ENCODE assay signal across 28 cellular contexts in the genomic region with DNA sequence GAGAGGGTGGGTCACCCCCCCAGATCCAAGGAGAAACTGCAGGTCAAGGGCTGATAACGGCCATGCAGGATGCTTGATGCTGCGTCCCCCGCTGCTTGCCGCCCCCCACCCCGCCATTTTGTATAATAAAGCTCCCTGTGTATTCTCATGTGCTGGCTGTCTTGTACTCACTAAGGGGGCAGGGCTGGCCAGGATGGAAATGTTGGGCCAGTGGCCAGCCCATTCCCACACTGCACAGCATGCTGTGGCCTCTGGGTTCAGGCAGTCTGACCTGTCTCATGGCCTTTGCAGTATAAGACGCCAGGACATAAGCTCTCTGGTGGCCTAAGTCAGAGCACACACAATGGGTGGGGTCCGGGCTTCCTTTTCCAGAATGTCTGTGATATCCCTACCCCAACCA. TPM values are rescaled to one million over a fixed set of nuclear protein-coding genes. Genes with fewer than 3 reads are reported as not detected.
DNase-seq lines count a peak whose midpoint lies in the region; ATAC-seq and TF ChIP-seq lines count a peak whose summit lies in the region.
"Had no signal": no experiment of that assay in that cellular context is flagged by ENCODE, and none has a peak within 500 bp of the region (broad histone marks: within the 10 kb centered on the region; RNA-seq: fewer than 3 reads in every experiment).

No MANE protein-coding gene starts in this region.

- H2AFZ ChIP-seq in neuronal stem cell (ENCODE audit: low read length) (no peak overlapping the region), hepatocyte (no peak overlapping the region)

- intact Hi-C loops in natural killer cell (cut with micrococcal nuclease) = no loop called here

- H3K27me3 ChIP-seq in neuronal stem cell (ENCODE audit: control insufficient read depth in 3 of 3, insufficient read depth in 3 of 3, low read depth in 1 of 3, low read length in 3 of 3) (peaks cover 0 to 19% (median 0%) of the 10 kb centered on the region in 3 experiments), hepatocyte (no peaks in the 10 kb centered on the region)
- H3K27me3 ChIP-seq: colonic mucosa had no signal

- H3K27ac ChIP-seq in neuronal stem cell (replicated peaks; ENCODE audit: low read length) (no peak overlapping the region), hepatocyte (no peak overlapping the region)
- H3K27ac ChIP-seq: colonic mucosa, epithelial cell of prostate, skin epidermis, tibial artery, WERI-Rb-1 had no signal

- TF ChIP-seq CTCF in natural killer cell (IDR thresholded peaks at IDR 0.05) (no peak), hepatocyte (IDR thresholded peaks at IDR 0.05; ENCODE audit: poor library complexity) (no peak)

- H2BK120ac ChIP-seq in neuronal stem cell (ENCODE audit: low read depth, low read length) = no peak overlapping the region

- no peak overlapping the region for H3K4me3 ChIP-seq in neuronal stem cell (ENCODE audit: low read length in 2 of 2)
- H3K4me3 ChIP-seq in hepatocyte = no peak overlapping the region
- H3K4me3 ChIP-seq: colonic mucosa, K562, MG63, skin epidermis, tibial artery had no signal

- H3K36me3 ChIP-seq in neuronal stem cell (replicated peaks in 1 of 2; ENCODE audit: control insufficient read depth in 2 of 2, insufficient read depth in 2 of 2, low read length in 2 of 2) (no peaks in the 10 kb centered on the region), hepatocyte (replicated peaks; ENCODE audit: insufficient read depth, low read depth) (no peaks in the 10 kb centered on the region)
- H3K36me3 ChIP-seq: colonic mucosa, WERI-Rb-1 had no signal

- H3K27ac Mint-ChIP-seq in natural killer cell = no peak overlapping the region
- no peak overlapping the region for H3K27ac Mint-ChIP-seq in natural killer cell treated with Interleukin-12 subunit alpha and Interleukin-12 subunit beta and Interleukin-15 and Interleukin-18, amount 100 ng/mL, for 72 hours
- peak overlapping the region; percentile 53 for H3K27ac Mint-ChIP-seq in activated naive CD8-positive, alpha-beta T cell treated with anti-CD3 and anti-CD28 coated beads for 36 hours
- H3K27ac Mint-ChIP-seq: activated T-cell treated with anti-CD3 and anti-CD28 coated beads, Interleukin-2, amount 50 U/mL, for 72 hours had no signal

- H3K9me3 Mint-ChIP-seq in natural killer cell = peaks cover 0 to 8% of the 10 kb centered on the region in 2 donors
- H3K9me3 Mint-ChIP-seq in natural killer cell treated with Interleukin-12 subunit alpha and Interleukin-12 subunit beta and Interleukin-15 and Interleukin-18, amount 100 ng/mL, for 72 hours = peaks cover 3% of the 10 kb centered on the region
- H3K9me3 Mint-ChIP-seq in activated naive CD8-positive, alpha-beta T cell treated with anti-CD3 and anti-CD28 coated beads for 36 hours = no peaks in the 10 kb centered on the region

- H3K9me3 ChIP-seq in neuronal stem cell (replicated peaks in 1 of 2; ENCODE audit: control insufficient read depth in 2 of 2, insufficient read depth in 1 of 2, low read depth in 1 of 2, low read length in 2 of 2) (no peaks in the 10 kb centered on the region), hepatocyte (ENCODE audit: low read depth) (no peaks in the 10 kb centered on the region)
- H3K9me3 ChIP-seq: colonic mucosa, MG63, tibial artery had no signal

- no peak overlapping the region for H3K23ac ChIP-seq in neuronal stem cell (ENCODE audit: low read depth, low read length, poor library complexity)

- no peaks in the 10 kb centered on the region for H3K4me1 ChIP-seq in neuronal stem cell (ENCODE audit: control insufficient read depth in 2 of 2, insufficient read depth in 1 of 2, low read depth in 1 of 2, low read length in 2 of 2)
- H3K4me1 ChIP-seq in hepatocyte (ENCODE audit: insufficient read depth) = no peaks in the 10 kb centered on the region
- H3K4me1 ChIP-seq: colonic mucosa had no signal

- H4K20me1 ChIP-seq in hepatocyte (ENCODE audit: insufficient read depth, poor library complexity, severe bottlenecking) = no peaks in the 10 kb centered on the region

- peaks cover 24 to 68% of the 10 kb centered on the region in 2 donors for H3K4me1 Mint-ChIP-seq in natural killer cell
- H3K4me1 Mint-ChIP-seq in natural killer cell treated with Interleukin-12 subunit alpha and Interleukin-12 subunit beta and Interleukin-15 and Interleukin-18, amount 100 ng/mL, for 72 hours (ENCODE audit: low read depth in 2 of 2) = peaks cover 28 to 30% of the 10 kb centered on the region in 2 donors
- peaks cover 25% of the 10 kb centered on the region for H3K4me1 Mint-ChIP-seq in activated naive CD8-positive, alpha-beta T cell treated with anti-CD3 and anti-CD28 coated beads for 36 hours

- H3K4me3 Mint-ChIP-seq in natural killer cell = peak overlapping the region; percentile 79
- H3K4me3 Mint-ChIP-seq in natural killer cell treated with Interleukin-12 subunit alpha and Interleukin-12 subunit beta and Interleukin-15 and Interleukin-18, amount 100 ng/mL, for 72 hours = no peak overlapping the region
- H3K4me3 Mint-ChIP-seq in activated naive CD8-positive, alpha-beta T cell treated with anti-CD3 and anti-CD28 coated beads for 36 hours = peak overlapping the region; percentile 81
- H3K4me3 Mint-ChIP-seq: activated CD4-positive, alpha-beta T cell treated with anti-CD3 and anti-CD28 coated beads, Interleukin-2, amount 10 ng/mL, durations not matched to agents 24 days and 14 days had no signal

- H2BK12ac ChIP-seq in neuronal stem cell (ENCODE audit: low read length) = peak overlapping the region; percentile 41

- H2BK15ac ChIP-seq in neuronal stem cell (ENCODE audit: low read length) = peak overlapping the region; percentile 67

- no peak for ATAC-seq in natural killer cell
- no peak for ATAC-seq in natural killer cell treated with Interleukin-12 subunit alpha and Interleukin-12 subunit beta and Interleukin-15 and Interleukin-18, amount 100 ng/mL, for 72 hours
- ATAC-seq in HG02678 (IDR thresholded peaks at IDR 0.05; ENCODE audit: unreplicated experiment) = no peak
- ATAC-seq: activated T-cell treated with anti-CD3 and anti-CD28 coated beads, Interleukin-2, amount 50 U/mL, for 72 hours; K562 had no signal

- peak overlapping the region; percentile 97 for H2AK5ac ChIP-seq in neuronal stem cell (ENCODE audit: low read depth, low read length)

- no peak overlapping the region for H3K4ac ChIP-seq in neuronal stem cell (ENCODE audit: low read length)

- H4K8ac ChIP-seq in neuronal stem cell (ENCODE audit: low read depth, low read length) = no peak overlapping the region

- no peak overlapping the region for H2BK5ac ChIP-seq in neuronal stem cell (ENCODE audit: low read length)

- no peaks in the 10 kb centered on the region for H3K36me3 Mint-ChIP-seq in natural killer cell
- no peaks in the 10 kb centered on the region for H3K36me3 Mint-ChIP-seq in natural killer cell treated with Interleukin-12 subunit alpha and Interleukin-12 subunit beta and Interleukin-15 and Interleukin-18, amount 100 ng/mL, for 72 hours
- peaks cover 21% of the 10 kb centered on the region for H3K36me3 Mint-ChIP-seq in activated naive CD8-positive, alpha-beta T cell treated with anti-CD3 and anti-CD28 coated beads for 36 hours

- no peaks in the 10 kb centered on the region for H3K79me1 ChIP-seq in neuronal stem cell (ENCODE audit: low read depth, low read length)

- peak overlapping the region; percentile 17 for H3K18ac ChIP-seq in neuronal stem cell (ENCODE audit: low read length)

- H3K27me3 Mint-ChIP-seq in natural killer cell (ENCODE audit: low read depth in 2 of 2) = peaks cover 4 to 13% of the 10 kb centered on the region in 2 donors
- H3K27me3 Mint-ChIP-seq in natural killer cell treated with Interleukin-12 subunit alpha and Interleukin-12 subunit beta and Interleukin-15 and Interleukin-18, amount 100 ng/mL, for 72 hours = peaks cover 0 to 10% of the 10 kb centered on the region in 2 donors
- H3K27me3 Mint-ChIP-seq in activated naive CD8-positive, alpha-beta T cell treated with anti-CD3 and anti-CD28 coated beads for 36 hours = peaks cover 5% of the 10 kb centered on the region

- no peaks in the 10 kb centered on the region for H3K9me2 ChIP-seq in hepatocyte (replicated peaks; ENCODE audit: insufficient read depth)

- H3K14ac ChIP-seq in neuronal stem cell (ENCODE audit: low read length) = peak overlapping the region; percentile 21

- no peak overlapping the region for H4K91ac ChIP-seq in neuronal stem cell (ENCODE audit: low read depth, low read length, poor library complexity)

- H3K4me2 ChIP-seq in neuronal stem cell (ENCODE audit: insufficient read depth, low read length, poor library complexity, severe bottlenecking) = no peak overlapping the region
- H3K4me2 ChIP-seq in hepatocyte = no peak overlapping the region

- no peaks in the 10 kb centered on the region for H3K79me2 ChIP-seq in hepatocyte

- no CpG with 5 or more reads among the region's 7 CpGs for WGBS in neuronal stem cell (ENCODE audit: extremely low coverage in 2 of 2, insufficient read length in 2 of 2, insufficient replicate concordance in 1 of 2), 2 donors
- WGBS in hepatocyte (ENCODE audit: low lambda C conversion rate, missing lambda C conversion rate) = 93% methylated on average over 7 of the region's 7 CpGs

- no peak for DNase-seq in natural killer cell
- DNase-seq in natural killer cell treated with Interleukin-12 subunit alpha and Interleukin-12 subunit beta and Interleukin-15 and Interleukin-18, amount 100 ng/mL, for 72 hours (ENCODE audit: low spot score) = no peak
- no peak for DNase-seq in activated naive CD8-positive, alpha-beta T cell treated with anti-CD3 and anti-CD28 coated beads for 36 hours
- DNase-seq in neuronal stem cell (ENCODE audit: low spot score) = no peak
- DNase-seq in activated CD4-positive, CD25-positive, alpha-beta regulatory T cell (lab: John Stamatoyannopoulos, UW) = no peak
- DNase-seq in hepatocyte (ENCODE audit: low spot score) = no peak
- no peak for DNase-seq in middle frontal gyrus (ENCODE audit: extremely low spot score, low spot score)
- DNase-seq: activated naive CD4-positive, alpha-beta T cell treated with Interleukin-2 at 50 U/mL for 16 hours; activated T-cell treated with anti-CD3 and anti-CD28 coated beads, Interleukin-2, amount 50 U/mL, for 72 hours; anterior cingulate cortex; C1 segment of cervical spinal cord; colonic mucosa; effector CD8-positive, alpha-beta T cell; glutamatergic neuron; MG63; NCI-H1417; NCI-H2029 treated with DMSO at 0.1 percent for 48 hours; NCI-H226; nucleus accumbens; stimulated activated CD8-positive, alpha-beta memory T cell treated with anti-CD3 and anti-CD28 coated beads, Interleukin-4, amount 100 ng/mL, for 48 hours; tibial artery; WERI-Rb-1 had no signal

- H3K9ac ChIP-seq in neuronal stem cell (ENCODE audit: low read depth, low read length, poor library complexity) = peak overlapping the region; percentile 4

RNA-seq across cellular contexts. Expression of gene PRR33, which starts 0.4 kb away (rescaled TPM):
- total RNA-seq in natural killer cell = under 1 TPM in 2 of 3 donors, not detected in 1; 0.14 to 0.32 TPM
- not detected for total RNA-seq in natural killer cell treated with Interleukin-12 subunit alpha and Interleukin-12 subunit beta and Interleukin-15 and Interleukin-18, amount 100 ng/mL, for 72 hours
- total RNA-seq in activated naive CD8-positive, alpha-beta T cell treated with anti-CD3 and anti-CD28 coated beads for 36 hours = under 1 TPM; 0.20 to 0.31 TPM
- not detected for polyA plus RNA-seq in neuronal stem cell (2013, experiment 1 of 2)
- polyA plus RNA-seq in neuronal stem cell (2013, experiment 2 of 2) = not detected
- total RNA-seq in hepatocyte = not detected in 2 replicates
- 0.29 and 0.47 TPM in 2 replicates for polyA plus RNA-seq in hepatocyte
- total RNA-seq: activated CD4-positive, alpha-beta T cell treated with anti-CD3 and anti-CD28 coated beads, Interleukin-2, amount 10 ng/mL, durations not matched to agents 24 days and 14 days; activated T-cell treated with anti-CD3 and anti-CD28 coated beads, Interleukin-2, amount 50 U/mL, for 72 hours; colonic mucosa; K562; pulmonary artery endothelial cell had no signal
- polyA plus RNA-seq: K562 had no signal

RNA-seq across cellular contexts. Expression of gene TNNT3, which starts 27.4 kb away (rescaled TPM):
- 10 to 100 TPM; 15.8 to 27.9 (median 26.2) TPM for total RNA-seq in natural killer cell
- total RNA-seq in natural killer cell treated with Interleukin-12 subunit alpha and Interleukin-12 subunit beta and Interleukin-15 and Interleukin-18, amount 100 ng/mL, for 72 hours = under 1 TPM in 1 of 2 donors, not detected in 1; 0.33 TPM
- under 1 TPM; 0.50 to 0.54 TPM for total RNA-seq in activated naive CD8-positive, alpha-beta T cell treated with anti-CD3 and anti-CD28 coated beads for 36 hours
- 0.49 TPM for polyA plus RNA-seq in neuronal stem cell (2013, experiment 1 of 2)
- 0.32 TPM for polyA plus RNA-seq in neuronal stem cell (2013, experiment 2 of 2)
- total RNA-seq in hepatocyte = 19.2 and 20.6 TPM in 2 replicates
- polyA plus RNA-seq in hepatocyte = 29.9 and 41.4 TPM in 2 replicates
- total RNA-seq: K562, pulmonary artery endothelial cell had no signal

RNA-seq across cellular contexts. Expression of gene LSP1, which starts 39.2 kb away (rescaled TPM):
- total RNA-seq in natural killer cell (100 to 1,000 TPM; 487 to 595 (median 536) TPM), hepatocyte (27.1 and 29.9 TPM in 2 replicates)
- 100 to 1,000 TPM; 240 to 358 TPM for total RNA-seq in natural killer cell treated with Interleukin-12 subunit alpha and Interleukin-12 subunit beta and Interleukin-15 and Interleukin-18, amount 100 ng/mL, for 72 hours
- 100 to 1,000 TPM; 147 to 148 TPM for total RNA-seq in activated naive CD8-positive, alpha-beta T cell treated with anti-CD3 and anti-CD28 coated beads for 36 hours
- polyA plus RNA-seq in neuronal stem cell (2013, experiment 1 of 2) = 0.13 TPM
- polyA plus RNA-seq in neuronal stem cell (2013, experiment 2 of 2) = 0.73 TPM
- 41.4 and 47.0 TPM in 2 replicates for polyA plus RNA-seq in hepatocyte
- total RNA-seq: pulmonary artery endothelial cell had no signal

RNA-seq across cellular contexts. Expression of gene TNNI2, which starts 53.3 kb away (rescaled TPM):
- total RNA-seq in natural killer cell = 1 to 10 TPM; 1.2 to 5.4 (median 3.6) TPM
- total RNA-seq in natural killer cell treated with Interleukin-12 subunit alpha and Interleukin-12 subunit beta and Interleukin-15 and Interleukin-18, amount 100 ng/mL, for 72 hours = 1 to 10 TPM in 1 of 2 donors, not detected in 1; 1.4 TPM
- total RNA-seq in activated naive CD8-positive, alpha-beta T cell treated with anti-CD3 and anti-CD28 coated beads for 36 hours = under 1 TPM in 1 of 2 experiments, not detected in 1; 0.31 TPM
- 0.13 TPM for polyA plus RNA-seq in neuronal stem cell (2013, experiment 1 of 2)
- polyA plus RNA-seq in neuronal stem cell (2013, experiment 2 of 2) = not detected
- total RNA-seq in hepatocyte = 0.73 and 2.4 TPM in 2 replicates
- polyA plus RNA-seq in hepatocyte = 5.5 and 10.9 TPM in 2 replicates
- total RNA-seq: activated CD4-positive, alpha-beta T cell treated with anti-CD3 and anti-CD28 coated beads, Interleukin-2, amount 10 ng/mL, durations not matched to agents 24 days and 14 days; K562; pulmonary artery endothelial cell had no signal
- polyA plus RNA-seq: K562 had no signal

RNA-seq across cellular contexts. Expression of gene MRPL23, which starts 55.0 kb away (rescaled TPM):
- 10 to 100 TPM; 31.2 to 35.4 (median 32.8) TPM for total RNA-seq in natural killer cell
- 10 to 100 TPM; 81.3 to 89.7 TPM for total RNA-seq in natural killer cell treated with Interleukin-12 subunit alpha and Interleukin-12 subunit beta and Interleukin-15 and Interleukin-18, amount 100 ng/mL, for 72 hours
- total RNA-seq in activated naive CD8-positive, alpha-beta T cell treated with anti-CD3 and anti-CD28 coated beads for 36 hours = 100 to 1,000 TPM; 148 to 151 TPM
- 89.1 TPM for polyA plus RNA-seq in neuronal stem cell (2013, experiment 1 of 2)
- polyA plus RNA-seq in neuronal stem cell (2013, experiment 2 of 2) = 89.3 TPM
- 54.0 and 75.2 TPM in 2 replicates for total RNA-seq in hepatocyte
- 41.4 and 54.8 TPM in 2 replicates for polyA plus RNA-seq in hepatocyte

Comparison
In these comparisons a context has a peak if more than half of its experiments do, and no peak if none do; other contexts are left out.
1. RNA of gene TNNT3, which starts 27.4 kb away (total RNA-seq): 15.8 to 27.9 TPM in natural killer cell and 19.2 to 20.6 TPM in hepatocyte; 0.50 to 0.54 TPM in activated naive CD8-positive, alpha-beta T cell treated with anti-CD3 and anti-CD28 coated beads for 36 hours and 0.33 TPM in natural killer cell treated with Interleukin-12 subunit alpha and Interleukin-12 subunit beta and Interleukin-15 and Interleukin-18, amount 100 ng/mL, for 72 hours; every median in the first group is over 10 times any median in the second.